20 cellular contexts compared by ENCODE assay signal in the genomic region with DNA sequence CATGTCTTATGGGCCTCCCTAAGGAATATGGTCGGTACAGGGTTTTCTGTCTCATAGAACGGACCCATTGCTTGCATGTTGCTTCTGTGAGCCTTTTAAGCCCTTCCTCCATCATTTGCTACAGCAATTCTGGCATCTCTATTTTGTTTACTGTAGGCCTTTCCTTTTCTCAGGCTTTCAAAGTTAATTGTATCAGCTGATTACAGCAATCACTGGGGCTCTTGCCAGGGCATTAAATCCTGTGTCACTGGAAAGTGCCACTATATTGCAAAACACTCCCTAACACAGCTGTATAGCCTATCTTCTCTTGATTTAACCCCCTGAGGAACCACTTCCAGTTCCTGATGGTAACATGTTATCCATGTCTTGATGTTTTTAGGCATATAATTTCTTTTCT.
DNase-seq lines count a peak whose midpoint lies in the region; ATAC-seq, FAIRE-seq and TF ChIP-seq lines count a peak whose summit lies in the region.
"Had no signal": no experiment of that assay in that cellular context is flagged by ENCODE, and none has a peak within 500 bp of the region (broad histone marks: within the 10 kb centered on the region; RNA-seq: fewer than 3 reads in every experiment).

No MANE protein-coding gene starts in this region.

- H3K4me1 ChIP-seq in ACC112 (ENCODE audit: control insufficient read depth, insufficient read depth, low read length, unreplicated experiment) (peaks cover 25% of the 10 kb centered on the region), colonic mucosa (no peaks in the 10 kb centered on the region), pancreas (no peaks in the 10 kb centered on the region)
- H3K4me1 ChIP-seq: foreskin keratinocyte had no signal

- no peak overlapping the region for H3K4me3 Mint-ChIP-seq in activated naive CD4-positive, alpha-beta T cell treated with anti-CD3 and anti-CD28 coated beads, Interleukin-2, amount 10 ng/mL, durations not matched to agents 7 days and 5 days
- H3K4me3 Mint-ChIP-seq: CD4-positive, alpha-beta memory T cell; endodermal cell; natural killer cell treated with Interleukin-12 subunit alpha and Interleukin-12 subunit beta and Interleukin-15 and Interleukin-18, amount 100 ng/mL, for 72 hours; type B pancreatic cell had no signal

- intact Hi-C loops in colonic mucosa (cut with DNase I) (no loop called here), pancreas (cut with DNase I) (loop anchor here in 1 of 3 donors (10.0 kb wide), 1 partner anchor 296 kb away; no protein-coding TSS in a partner anchor)

- H3K27me3 Mint-ChIP-seq in activated naive CD4-positive, alpha-beta T cell treated with anti-CD3 and anti-CD28 coated beads, Interleukin-2, amount 10 ng/mL, durations not matched to agents 7 days and 5 days = no peaks in the 10 kb centered on the region
- H3K27me3 Mint-ChIP-seq: type B pancreatic cell had no signal

- CTCF ChIA-PET in activated naive CD4-positive, alpha-beta T cell treated with anti-CD3 and anti-CD28 coated beads, Interleukin-2, amount 10 ng/mL, durations not matched to agents 7 days and 5 days (lab: Charles Lee) = interaction anchor here (2.0 to 2.1 kb wide), 2 partner anchors 293 to 497 kb away, joined by 5 to 7 read pairs; no protein-coding TSS in a partner anchor

- 75 to 87% methylated on average over 2 of the region's 2 CpGs for WGBS in pancreas, 2 donors

- H3K4me3 ChIP-seq in ACC112 (ENCODE audit: low read depth, low read length) (no peak overlapping the region), colonic mucosa (no peak overlapping the region), pancreas (no peak overlapping the region)

- TF ChIP-seq CTCF in colonic mucosa (IDR thresholded peaks at IDR 0.05) = no peak
- no peak for TF ChIP-seq CTCF in pancreas (IDR thresholded peaks at IDR 0.05)

- H3K9me3 Mint-ChIP-seq in activated naive CD4-positive, alpha-beta T cell treated with anti-CD3 and anti-CD28 coated beads, Interleukin-2, amount 10 ng/mL, durations not matched to agents 7 days and 5 days = no peaks in the 10 kb centered on the region
- H3K9me3 Mint-ChIP-seq: CD4-positive, alpha-beta memory T cell; endodermal cell; natural killer cell treated with Interleukin-12 subunit alpha and Interleukin-12 subunit beta and Interleukin-15 and Interleukin-18, amount 100 ng/mL, for 72 hours had no signal

- no peaks in the 10 kb centered on the region for H3K4me1 Mint-ChIP-seq in activated naive CD4-positive, alpha-beta T cell treated with anti-CD3 and anti-CD28 coated beads, Interleukin-2, amount 10 ng/mL, durations not matched to agents 7 days and 5 days
- H3K4me1 Mint-ChIP-seq: CD4-positive, alpha-beta memory T cell had no signal

- peak; percentile 19 for DNase-seq in HCEC 1CT
- peak; percentile 53 for DNase-seq in colonic mucosa
- DNase-seq in pancreas = no peak
- DNase-seq in NCI-H146 treated with DMSO at 0.1 percent for 48 hours (lab: John Stamatoyannopoulos, UW; ENCODE audit: unreplicated experiment) = no peak
- DNase-seq in activated naive CD4-positive, alpha-beta T cell treated with anti-CD3 and anti-CD28 coated beads, Interleukin-2, amount 10 ng/mL, durations not matched to agents 7 days and 5 days = no peak
- DNase-seq in NCI-H2029 treated with DMSO at 0.1 percent for 48 hours (lab: John Stamatoyannopoulos, UW) = no peak
- DNase-seq: activated naive CD4-positive, alpha-beta T cell treated with anti-CD3 and anti-CD28 coated beads, Interleukin-2, amount 50 U/mL, for 16 hours; activated T-cell treated with anti-CD3 and anti-CD28 coated beads, Interleukin-2, amount 50 U/mL, for 48 hours; CD4-positive, alpha-beta memory T cell; endodermal cell; foreskin keratinocyte; NCI-H187 treated with DMSO at 0.1 percent for 48 hours; RPMI8226; stimulated activated CD4-positive, alpha-beta T cell treated with anti-CD3 and anti-CD28 coated beads, Interleukin-2, amount 100 ng/mL, for 24 hours; stimulated activated naive CD8-positive, alpha-beta T cell treated with anti-CD3 and anti-CD28 coated beads, Interleukin-15, Interleukin-2, amounts not matched to agents 100 U/mL and 50 U/mL, for 24 hours had no signal

- H3K9me3 ChIP-seq in colonic mucosa (no peaks in the 10 kb centered on the region), pancreas (no peaks in the 10 kb centered on the region)

- H3K36me3 ChIP-seq in ACC112 (ENCODE audit: insufficient read depth, low read length) (no peaks in the 10 kb centered on the region), colonic mucosa (no peaks in the 10 kb centered on the region), pancreas (no peaks in the 10 kb centered on the region)

- H3K27ac ChIP-seq in ACC112 (ENCODE audit: low read depth, low read length) = peak overlapping the region; percentile 78; the same call in 1 of the 2 replicates
- H3K27ac ChIP-seq in colonic mucosa = no peak overlapping the region
- no peak overlapping the region for H3K27ac ChIP-seq in pancreas
- H3K27ac ChIP-seq: foreskin keratinocyte had no signal

- H3K9ac ChIP-seq in colonic mucosa (ENCODE audit: low read depth in 2 of 2, low read length in 2 of 2) = no peak overlapping the region

- no peak overlapping the region for H3K27ac Mint-ChIP-seq in activated naive CD4-positive, alpha-beta T cell treated with anti-CD3 and anti-CD28 coated beads, Interleukin-2, amount 10 ng/mL, durations not matched to agents 7 days and 5 days
- H3K27ac Mint-ChIP-seq: CD4-positive, alpha-beta memory T cell; endodermal cell; natural killer cell treated with Interleukin-12 subunit alpha and Interleukin-12 subunit beta and Interleukin-15 and Interleukin-18, amount 100 ng/mL, for 72 hours; type B pancreatic cell had no signal

- FAIRE-seq in pancreas (lab: Jason Lieb, UNC) = no peak
- FAIRE-seq: keratinocyte had no signal

- H3K27me3 ChIP-seq in ACC112 (ENCODE audit: insufficient read depth, low read length) (no peaks in the 10 kb centered on the region), colonic mucosa (no peaks in the 10 kb centered on the region), pancreas (no peaks in the 10 kb centered on the region)
- H3K27me3 ChIP-seq: foreskin keratinocyte had no signal

- ATAC-seq in pancreas (peak in 3 of 4 donors; percentile 12 to 44 (median 43)), HG02973 (IDR thresholded peaks at IDR 0.05; ENCODE audit: unreplicated experiment) (no peak)
- ATAC-seq: foreskin keratinocyte; stimulated activated naive CD8-positive, alpha-beta T cell treated with anti-CD3 and anti-CD28 coated beads, Interleukin-15, Interleukin-2, amounts not matched to agents 100 U/mL and 50 U/mL, for 24 hours had no signal

- no peaks in the 10 kb centered on the region for H3K79me2 ChIP-seq in ACC112 (ENCODE audit: control insufficient read depth, insufficient read depth, low read length, unreplicated experiment)

- peak overlapping the region; percentile 41 for H2AFZ ChIP-seq in ACC112 (ENCODE audit: low read length, unreplicated experiment)

- no peaks in the 10 kb centered on the region for H3K36me3 Mint-ChIP-seq in activated naive CD4-positive, alpha-beta T cell treated with anti-CD3 and anti-CD28 coated beads, Interleukin-2, amount 10 ng/mL, durations not matched to agents 7 days and 5 days
- H3K36me3 Mint-ChIP-seq: CD4-positive, alpha-beta memory T cell; natural killer cell treated with Interleukin-12 subunit alpha and Interleukin-12 subunit beta and Interleukin-15 and Interleukin-18, amount 100 ng/mL, for 72 hours; type B pancreatic cell had no signal

Comparison
In these comparisons a context has a peak if more than half of its experiments do, and no peak if none do; other contexts are left out.
1. DNase-seq: peak in HCEC 1CT (single experiment) and colonic mucosa (single experiment); none in pancreas (0 of 6), NCI-H146 treated with DMSO at 0.1 percent for 48 hours (single experiment), activated naive CD4-positive, alpha-beta T cell treated with anti-CD3 and anti-CD28 coated beads, Interleukin-2, amount 10 ng/mL, durations not matched to agents 7 days and 5 days (single experiment) and NCI-H2029 treated with DMSO at 0.1 percent for 48 hours (single experiment).